1 cellular context compared by ENCODE assay signal in the genomic region with DNA sequence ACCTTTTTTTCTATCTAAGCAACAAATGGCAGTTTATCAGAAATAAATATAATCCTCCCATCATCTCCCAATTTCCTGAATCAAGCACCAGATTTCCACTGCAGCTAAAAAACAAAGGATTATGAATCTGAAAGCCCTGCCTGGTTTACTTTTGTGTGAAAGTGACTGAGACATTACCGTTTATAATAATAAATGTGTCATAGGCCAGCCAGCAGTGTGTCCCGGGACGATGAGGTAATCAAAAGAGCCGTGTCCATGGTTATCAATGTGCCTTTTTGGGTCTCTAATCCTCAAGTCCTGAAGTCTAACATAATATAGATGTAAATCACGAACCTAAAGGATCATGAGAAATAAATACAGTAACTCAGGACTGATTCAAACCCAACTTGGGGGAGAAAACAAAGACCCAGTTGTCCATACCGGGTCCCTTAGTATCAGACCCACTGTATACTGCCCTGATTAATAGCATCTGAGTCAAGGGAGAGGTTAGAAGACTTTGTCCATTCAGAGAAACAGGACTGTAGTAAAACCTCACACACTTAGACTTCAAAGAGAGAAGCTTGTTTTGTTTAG.
TF ChIP-seq lines count a peak whose summit lies in the region.

No MANE protein-coding gene starts in this region.

TF ChIP-seq in SK-N-SH treated with all-trans-retinoic acid at 6 μM for 48 hours, 23 proteins besides CTCF, POLR2A, EP300 and RAD21 (continued from another document):
- TF ChIP-seq, protein P1, sequence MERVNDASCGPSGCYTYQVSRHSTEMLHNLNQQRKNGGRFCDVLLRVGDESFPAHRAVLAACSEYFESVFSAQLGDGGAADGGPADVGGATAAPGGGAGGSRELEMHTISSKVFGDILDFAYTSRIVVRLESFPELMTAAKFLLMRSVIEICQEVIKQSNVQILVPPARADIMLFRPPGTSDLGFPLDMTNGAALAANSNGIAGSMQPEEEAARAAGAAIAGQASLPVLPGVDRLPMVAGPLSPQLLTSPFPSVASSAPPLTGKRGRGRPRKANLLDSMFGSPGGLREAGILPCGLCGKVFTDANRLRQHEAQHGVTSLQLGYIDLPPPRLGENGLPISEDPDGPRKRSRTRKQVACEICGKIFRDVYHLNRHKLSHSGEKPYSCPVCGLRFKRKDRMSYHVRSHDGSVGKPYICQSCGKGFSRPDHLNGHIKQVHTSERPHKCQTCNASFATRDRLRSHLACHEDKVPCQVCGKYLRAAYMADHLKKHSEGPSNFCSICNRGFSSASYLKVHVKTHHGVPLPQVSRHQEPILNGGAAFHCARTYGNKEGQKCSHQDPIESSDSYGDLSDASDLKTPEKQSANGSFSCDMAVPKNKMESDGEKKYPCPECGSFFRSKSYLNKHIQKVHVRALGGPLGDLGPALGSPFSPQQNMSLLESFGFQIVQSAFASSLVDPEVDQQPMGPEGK (CRISPR knock-in tag; IDR thresholded peaks at IDR 0.05; ENCODE audit: borderline replicate concordance) = no peak
- TF ChIP-seq RARB (CRISPR knock-in tag; IDR thresholded peaks at IDR 0.05) = no peak
